ENCODE assay signal across 23 cellular contexts in genomic region chr13:100112186-100112838, GRCh38.
"Had no signal": no experiment of that assay in that cellular context is flagged by ENCODE, and none has a peak within 500 bp of the region (broad histone marks: within the 10 kb centered on the region; RNA-seq: fewer than 3 reads in every experiment).

No MANE protein-coding gene starts in this region.

- ATAC-seq: activated CD4-positive, alpha-beta T cell treated with anti-CD3 and anti-CD28 coated beads for 36 hours; activated naive CD4-positive, alpha-beta T cell treated with anti-CD3 and anti-CD28 coated beads, Interleukin-2, amount 50 U/mL, for 72 hours; activated T-cell treated with anti-CD3 and anti-CD28 coated beads, Interleukin-2, amount 50 U/mL, for 72 hours; heart right ventricle; naive thymus-derived CD4-positive, alpha-beta T cell; psoas muscle had no signal

- H3K9me3 ChIP-seq: esophagus squamous epithelium, heart right ventricle, left ventricle myocardium inferior, ovary, psoas muscle, right atrium auricular region, spleen, tibial nerve had no signal

- H3K4me3 ChIP-seq: esophagus squamous epithelium, heart right ventricle, left ventricle myocardium inferior, ovary, psoas muscle, right atrium auricular region, spleen, tibial nerve had no signal

- DNase-seq: activated CD4-positive, alpha-beta T cell treated with anti-CD3 and anti-CD28 coated beads for 36 hours; activated CD4-positive, alpha-beta T cell treated with anti-CD3 and anti-CD28 coated beads, Interleukin-2, amount 50 U/mL, for 4 hours; activated CD4-positive, CD25-positive, alpha-beta regulatory T cell; activated naive CD4-positive, alpha-beta T cell; activated T-cell treated with anti-CD3 and anti-CD28 coated beads for 4 hours; activated T-cell treated with anti-CD3 and anti-CD28 coated beads, Interleukin-2, amount 50 U/mL, for 72 hours; dermis blood vessel endothelial cell; effector CD4-positive, alpha-beta T cell; esophagus squamous epithelium; foreskin melanocyte; heart right ventricle; left ventricle myocardium inferior; mammary epithelial cell; naive thymus-derived CD4-positive, alpha-beta T cell; ovary; psoas muscle; spleen; stimulated activated naive CD4-positive, alpha-beta T cell treated with Interleukin-2 at 50 U/mL for 16 hours; T-helper 1 cell had no signal

- H3K36me3 ChIP-seq: ovary had no signal

- H3K4me1 ChIP-seq: heart right ventricle, left ventricle myocardium inferior, psoas muscle, right atrium auricular region, tibial nerve had no signal

- H3K27me3 ChIP-seq: esophagus squamous epithelium, heart right ventricle, ovary, right atrium auricular region, spleen, tibial nerve had no signal

- H3K27ac ChIP-seq: epithelial cell of prostate, esophagus squamous epithelium, heart right ventricle, left ventricle myocardium inferior, ovary, psoas muscle, right atrium auricular region, spleen, tibial nerve had no signal
